ENCODE assay signal across 9 cellular contexts in the genomic region with DNA sequence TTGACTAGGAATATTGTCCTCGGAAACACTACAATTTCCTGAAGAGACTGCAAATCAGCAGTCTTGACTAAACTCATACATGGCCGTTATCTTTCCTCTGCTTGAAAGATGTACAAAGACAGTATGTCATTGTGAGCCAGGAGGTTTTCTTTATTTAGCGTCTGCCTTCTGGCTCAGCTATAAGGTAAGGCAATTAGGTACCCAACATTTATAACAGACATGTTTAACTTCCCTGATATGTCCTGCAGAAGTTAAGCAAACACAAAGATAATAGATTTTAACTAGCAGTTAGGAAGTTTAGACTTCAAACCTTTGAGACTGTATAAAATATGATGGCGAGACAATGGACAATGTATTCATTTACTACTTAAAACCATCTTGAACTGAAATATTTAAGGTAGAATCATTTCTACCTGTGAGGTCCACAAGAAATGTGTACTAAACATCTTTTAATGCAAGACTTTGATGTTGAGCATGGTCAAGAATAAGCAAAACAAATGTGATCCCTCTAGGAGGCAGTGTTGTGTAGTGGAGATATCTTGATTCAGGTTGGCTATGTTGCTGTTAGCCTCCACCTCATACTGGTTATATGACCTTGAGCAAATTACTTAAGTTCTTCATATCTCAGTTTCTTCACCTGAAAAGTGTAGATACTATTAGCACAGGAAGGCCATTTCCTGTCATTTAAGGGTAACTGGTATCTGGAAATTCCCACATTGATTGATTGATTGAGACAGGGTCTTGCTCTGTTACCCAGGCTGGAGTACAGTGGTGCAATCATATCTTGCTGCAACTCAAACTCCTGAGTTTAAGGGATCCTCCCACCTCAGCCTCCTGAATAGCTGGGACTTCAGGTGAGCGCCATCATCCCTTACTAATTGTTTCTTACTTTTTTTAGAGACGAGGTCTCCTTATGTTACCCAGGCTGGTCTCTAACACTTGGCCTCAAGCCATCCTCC.
DNase-seq lines count a peak whose midpoint lies in the region; ATAC-seq lines count a peak whose summit lies in the region.
"Had no signal": no experiment of that assay in that cellular context is flagged by ENCODE, and none has a peak within 500 bp of the region (broad histone marks: within the 10 kb centered on the region; RNA-seq: fewer than 3 reads in every experiment).

No MANE protein-coding gene starts in this region.

- no peak overlapping the region for H3K4me3 ChIP-seq in adipocyte (ENCODE audit: low read length)

- DNase-seq in EL (peak; percentile 40), NCI-H1092 (lab: John Stamatoyannopoulos, UW) (peak; percentile 14), adipocyte (ENCODE audit: low read depth) (peak; percentile 73), kidney glomerular epithelial cell (lab: John Stamatoyannopoulos, UW) (peak; percentile 70)
- DNase-seq in activated CD4-positive, CD25-positive, alpha-beta regulatory T cell (lab: John Stamatoyannopoulos, UW), result no peak
- DNase-seq in stimulated activated CD4-positive, alpha-beta T cell treated with anti-CD3 and anti-CD28 coated beads, Interleukin-2, amount 100 ng/mL, for 48 hours, result no peak
- DNase-seq: activated B cell treated with CpG ODN at 0.5 μM for 24 hours had no signal

- no peaks in the 10 kb centered on the region for H3K9me3 ChIP-seq in adipocyte (ENCODE audit: control insufficient read depth, low read length)

- no peak overlapping the region for H3K9ac ChIP-seq in adipocyte (ENCODE audit: low read length)

- no peaks in the 10 kb centered on the region for H3K36me3 ChIP-seq in adipocyte (ENCODE audit: control insufficient read depth, insufficient read depth, low read length, severe bottlenecking)

- H3K4me1 ChIP-seq in adipocyte (ENCODE audit: control insufficient read depth, insufficient read depth, low read length), result no peaks in the 10 kb centered on the region

- ATAC-seq in GM21515 (IDR thresholded peaks at IDR 0.05; ENCODE audit: unreplicated experiment), result peak; percentile 66
- ATAC-seq in GM19328 (IDR thresholded peaks at IDR 0.05; ENCODE audit: unreplicated experiment), result no peak

- H3K27me3 ChIP-seq in adipocyte (replicated peaks; ENCODE audit: control insufficient read depth, insufficient read depth, low read length), result no peaks in the 10 kb centered on the region

Comparison
In these comparisons a context has a peak if more than half of its experiments do, and no peak if none do; other contexts are left out.
1. DNase-seq: peak in EL (single experiment), NCI-H1092 (single experiment), adipocyte (single experiment) and kidney glomerular epithelial cell (single experiment); none in activated CD4-positive, CD25-positive, alpha-beta regulatory T cell (0 of 4) and stimulated activated CD4-positive, alpha-beta T cell treated with anti-CD3 and anti-CD28 coated beads, Interleukin-2, amount 100 ng/mL, for 48 hours (0 of 2).